ENCODE assay signal across 19 cellular contexts in genomic region chr1:41086921-41087320, GRCh38.
A peak's percentile ranks its signal among the peaks of the same experiment; 100 is the strongest.
DNase-seq lines count a peak whose midpoint lies in the region; ATAC-seq, FAIRE-seq and TF ChIP-seq lines count a peak whose summit lies in the region.
"Had no signal": no experiment of that assay in that cellular context is flagged by ENCODE, and none has a peak within 500 bp of the region (broad histone marks: within the 10 kb centered on the region; RNA-seq: fewer than 3 reads in every experiment).

No MANE protein-coding gene starts in this region.

- H3K9me3 ChIP-seq in HEK293 (ENCODE audit: control insufficient read depth, insufficient read depth, low read depth, low read length), result no peaks in the 10 kb centered on the region
- H3K9me3 ChIP-seq in K562 (replicated peaks; ENCODE audit: control insufficient read depth, insufficient read depth, low read depth, low read length), result no peaks in the 10 kb centered on the region
- no peaks in the 10 kb centered on the region for H3K9me3 ChIP-seq in small intestine (ENCODE audit: control insufficient read depth, low read depth)
- H3K9me3 ChIP-seq: A549, Caco-2 had no signal

- BruUV-seq in K562 (replicated peaks; lab: Mats Ljungman, UMichigan), result no TSS peak

- no peaks in the 10 kb centered on the region for H3K79me2 ChIP-seq in K562 (ENCODE audit: control insufficient read depth, insufficient read depth, low read length)

- TF ChIP-seq CTCF in HEK293 (tag by site-specific recombination; IDR thresholded peaks at IDR 0.05) (no peak), K562 (IDR thresholded peaks at IDR 0.05 in 2 of 3, conservative IDR thresholded peaks at IDR 0.05 in 1 of 3; ENCODE audit: insufficient read depth in 2 of 3, low read depth in 1 of 3, low read length in 3 of 3) (no peak)

- intact Hi-C loops in K562 (cut with micrococcal nuclease), result no loop called here

- H3K4me3 ChIP-seq in HEK293 (ENCODE audit: low read depth, low read length), result no peak overlapping the region
- no peak overlapping the region for H3K4me3 ChIP-seq in K562
- H3K4me3 ChIP-seq in small intestine (ENCODE audit: low read depth in 1 of 2, low read length in 2 of 2), result no peak overlapping the region
- H3K4me3 ChIP-seq: A549; BLaER1 treated with 17β-estradiol and CSF1 and Interleukin-3, amounts not matched to agents 10 nM and 100 nM had no signal

- POLR2A ChIA-PET in HEK293 (lab: Yijun Ruan, JAX), result interaction anchor here (0.6 to 0.7 kb wide), 2 partner anchors 14 to 349 kb away, joined by 3 read pairs; no protein-coding TSS in a partner anchor
- POLR2A ChIA-PET in K562 (lab: Yijun Ruan, JAX), result interaction anchor here (0.6 kb wide), 1 partner anchor 629 kb away, joined by 3 read pairs; no protein-coding TSS in a partner anchor

- no peaks in the 10 kb centered on the region for H3K27me3 ChIP-seq in K562 (ENCODE audit: control insufficient read depth in 2 of 2, insufficient read depth in 2 of 2, low read length in 2 of 2)
- no peaks in the 10 kb centered on the region for H3K27me3 ChIP-seq in small intestine (ENCODE audit: control insufficient read depth in 2 of 2, insufficient read depth in 2 of 2, low read length in 2 of 2)
- H3K27me3 ChIP-seq: BLaER1 treated with 17β-estradiol and CSF1 and Interleukin-3, amounts not matched to agents 10 nM and 100 nM had no signal

- no peaks in the 10 kb centered on the region for H3K9me1 ChIP-seq in K562 (ENCODE audit: control insufficient read depth, insufficient read depth, low read length)

- no peaks in the 10 kb centered on the region for H4K20me1 ChIP-seq in K562 (replicated peaks; ENCODE audit: control insufficient read depth, insufficient read depth, low read length)
- H4K20me1 ChIP-seq: BLaER1 treated with 17β-estradiol and CSF1 and Interleukin-3, amounts not matched to agents 10 nM and 100 nM had no signal

- H2AFZ ChIP-seq in K562 (ENCODE audit: low read depth, low read length), result no peak overlapping the region

- no peaks in the 10 kb centered on the region for H3K4me1 ChIP-seq in HEK293 (ENCODE audit: control insufficient read depth, insufficient read depth, low read length)
- no peaks in the 10 kb centered on the region for H3K4me1 ChIP-seq in K562 (replicated peaks in 1 of 2; ENCODE audit: control insufficient read depth in 2 of 2, insufficient read depth in 2 of 2, low read length in 2 of 2)
- H3K4me1 ChIP-seq in small intestine (ENCODE audit: control insufficient read depth in 2 of 2, insufficient read depth in 1 of 2, low read depth in 1 of 2, low read length in 1 of 2), result no peaks in the 10 kb centered on the region
- H3K4me1 ChIP-seq: BLaER1 treated with 17β-estradiol and CSF1 and Interleukin-3, amounts not matched to agents 10 nM and 100 nM; Caco-2 had no signal

- no peak for TF ChIP-seq RAD21 in K562 (CRISPR knock-in tag; conservative IDR thresholded peaks at IDR 0.05 in 1 of 2, IDR thresholded peaks at IDR 0.05 in 1 of 2)

- no peak overlapping the region for H3K9ac ChIP-seq in K562 (ENCODE audit: insufficient read depth in 1 of 2, low read depth in 2 of 2, low read length in 2 of 2)
- H3K9ac ChIP-seq: BLaER1 treated with 17β-estradiol and CSF1 and Interleukin-3, amounts not matched to agents 10 nM and 100 nM had no signal

- FAIRE-seq in K562 (lab: Jason Lieb, UNC) (no peak), small intestine (lab: Jason Lieb, UNC) (peak; percentile 33)
- FAIRE-seq: A549, D721Med, GM12892, GM18507 had no signal

- no peak for TF ChIP-seq POLR2A in K562 (conservative IDR thresholded peaks at IDR 0.05)

- TF ChIP-seq EP300 in K562 (IDR thresholded peaks at IDR 0.05; ENCODE audit: low read length), result no peak

- no peak overlapping the region for H3K27ac ChIP-seq in HEK293 (ENCODE audit: extremely low read depth, low read depth, low read length)
- H3K27ac ChIP-seq in K562 (ENCODE audit: extremely low read depth, low read depth, low read length), result no peak overlapping the region
- no peak overlapping the region for H3K27ac ChIP-seq in small intestine (ENCODE audit: low read depth in 1 of 2, low read length in 1 of 2)
- H3K27ac ChIP-seq: 22Rv1; A549; BLaER1 treated with 17β-estradiol and CSF1 and Interleukin-3, amounts not matched to agents 10 nM and 100 nM; C4-2B had no signal

- peaks cover 0 to 4% of the 10 kb centered on the region in 2 experiments; a peak in 1 of 3 replicates for H3K36me3 ChIP-seq in HEK293 (ENCODE audit: control insufficient read depth in 2 of 2, insufficient read depth in 1 of 2, low read length in 2 of 2)
- no peaks in the 10 kb centered on the region for H3K36me3 ChIP-seq in K562 (ENCODE audit: control insufficient read depth, insufficient read depth, low read length)
- no peaks in the 10 kb centered on the region for H3K36me3 ChIP-seq in small intestine (ENCODE audit: control insufficient read depth in 2 of 2, insufficient read depth in 2 of 2, low read length in 2 of 2)

- no peak overlapping the region for H3K4me2 ChIP-seq in K562 (ENCODE audit: insufficient read depth, low read length)
- H3K4me2 ChIP-seq: A549; BLaER1 treated with 17β-estradiol and CSF1 and Interleukin-3, amounts not matched to agents 10 nM and 100 nM had no signal

- CTCF ChIA-PET in HEK293 (lab: Yijun Ruan, JAX) (no interaction called here), K562 (lab: Yijun Ruan, JAX; ENCODE audit: low intra/inter-chr PET ratio) (interaction anchor here (0.6 kb wide), 1 partner anchor 129 kb away, joined by 3 read pairs; no protein-coding TSS in a partner anchor)

- no peak for ATAC-seq in K562
- no peak for ATAC-seq in GM19351 (IDR thresholded peaks at IDR 0.05; ENCODE audit: unreplicated experiment)
- ATAC-seq: A549; CD8-positive, alpha-beta T cell had no signal

- DNase-seq in K562 (ENCODE audit: extremely low read depth in 1 of 4, low spot score in 3 of 4) (no peak), small intestine (no peak)
- DNase-seq in central memory CD4-positive, alpha-beta T cell, result no peak
- DNase-seq: AML-193; Caco-2; Calu3; CD4-positive, alpha-beta T cell; CD8-positive, alpha-beta T cell; DMS79 treated with DMSO at 0.1 percent for 48 hours; GF-D8 had no signal

- in situ Hi-C loops in K562 (cut with MboI), result no loop called here

TF ChIP-seq in HEK293, 187 proteins besides CTCF, POLR2A, EP300 and RAD21:
- TF ChIP-seq GLIS1 (tag by site-specific recombination; IDR thresholded peaks at IDR 0.05) (no peak), ZBTB17 (tag by site-specific recombination; IDR thresholded peaks at IDR 0.05) (peak; percentile 86)

TF ChIP-seq in K562, 482 proteins besides CTCF, POLR2A, EP300 and RAD21:
- TF ChIP-seq, protein P1, sequence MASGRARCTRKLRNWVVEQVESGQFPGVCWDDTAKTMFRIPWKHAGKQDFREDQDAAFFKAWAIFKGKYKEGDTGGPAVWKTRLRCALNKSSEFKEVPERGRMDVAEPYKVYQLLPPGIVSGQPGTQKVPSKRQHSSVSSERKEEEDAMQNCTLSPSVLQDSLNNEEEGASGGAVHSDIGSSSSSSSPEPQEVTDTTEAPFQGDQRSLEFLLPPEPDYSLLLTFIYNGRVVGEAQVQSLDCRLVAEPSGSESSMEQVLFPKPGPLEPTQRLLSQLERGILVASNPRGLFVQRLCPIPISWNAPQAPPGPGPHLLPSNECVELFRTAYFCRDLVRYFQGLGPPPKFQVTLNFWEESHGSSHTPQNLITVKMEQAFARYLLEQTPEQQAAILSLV (tag; IDR thresholded peaks at IDR 0.05), result no peak
- TF ChIP-seq TAF15 (IDR thresholded peaks at IDR 0.05; ENCODE audit: low read depth, low read length) (no peak), FOXJ3 (CRISPR knock-in tag; IDR thresholded peaks at IDR 0.05) (no peak), ZBTB17 (CRISPR knock-in tag; IDR thresholded peaks at IDR 0.05) (peak; percentile 85), SMAD1 (IDR thresholded peaks at IDR 0.05; ENCODE audit: low read depth, low read length, partially characterized antibody) (no peak), MLLT1 (IDR thresholded peaks at IDR 0.05) (peak in 1 of 2 experiments; percentile 91; a peak in 2 of 4 replicates)

Comparison
In these comparisons a context has a peak if more than half of its experiments do, and no peak if none do; other contexts are left out.
1. Of the 44 proteins assayed by ChIP-seq in both K562 and HEK293: peak only in K562: none; only in HEK293: none; in both: ZBTB17; in neither: 43.